In the genomic region with DNA sequence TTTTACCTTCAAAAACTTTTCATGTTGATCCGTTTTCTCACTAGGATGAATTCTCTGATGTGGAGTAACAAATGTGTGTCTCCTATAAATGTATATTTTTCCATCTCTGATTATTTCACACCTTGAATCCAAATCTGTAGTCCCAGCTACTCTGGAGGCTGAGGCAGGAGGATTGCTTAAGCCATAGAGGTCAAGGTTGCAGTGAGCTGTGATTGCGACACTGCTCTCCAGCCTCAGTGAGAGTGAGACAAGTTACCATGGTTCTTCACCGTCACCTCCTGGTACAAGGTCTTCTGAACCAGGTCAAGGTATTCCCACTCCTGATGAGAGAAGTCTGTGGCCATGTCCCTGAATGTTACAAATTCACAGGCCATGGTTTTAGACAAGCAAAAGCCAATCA, we compare ENCODE assay signal across 24 cellular contexts. TPM values are rescaled to one million over a fixed set of nuclear protein-coding genes. Genes with fewer than 3 reads are reported as not detected.
A peak's percentile ranks its signal among the peaks of the same experiment; 100 is the strongest.
DNase-seq lines count a peak whose midpoint lies in the region; ATAC-seq, FAIRE-seq and TF ChIP-seq lines count a peak whose summit lies in the region.
"Had no signal": no experiment of that assay in that cellular context is flagged by ENCODE, and none has a peak within 500 bp of the region (broad histone marks: within the 10 kb centered on the region; RNA-seq: fewer than 3 reads in every experiment).

No MANE protein-coding gene starts in this region.

- H3K23ac ChIP-seq in IMR-90 (ENCODE audit: low read depth, low read length) (no peak overlapping the region), H1 (ENCODE audit: insufficient read length) (no peak overlapping the region)

- no peaks in the 10 kb centered on the region for H3K23me2 ChIP-seq in H1 (ENCODE audit: low read depth, low read length)

- dilution Hi-C loops in IMR-90 (cut with HindIII; ENCODE audit: low sequenced_read_pairs, unreplicated experiment), result no loop called here

- 100% methylated on average over 2 of the region's 3 CpGs; no CpG with 5 or more reads in 1 of the 2 experiments for WGBS in IMR-90 (ENCODE audit: extremely low coverage in 2 of 2, insufficient read length in 1 of 2), 2 experiments
- 85% methylated on average over 3 of the region's 3 CpGs; no CpG with 5 or more reads in 1 of the 2 experiments for WGBS in H1 (ENCODE audit: extremely low coverage in 1 of 2, insufficient coverage in 1 of 2, insufficient read length in 1 of 2, insufficient replicate concordance in 2 of 2, low coverage in 1 of 2, low lambda C conversion rate in 2 of 2, missing lambda C conversion rate in 1 of 2), 2 experiments
- WGBS in upper lobe of left lung, 2 donors, result 94 to 98% methylated on average over 3 of the region's 3 CpGs

- peaks cover 3% of the 10 kb centered on the region for H3K9me1 ChIP-seq in IMR-90 (ENCODE audit: insufficient read depth, low read length)

- no peak overlapping the region for H2AK9ac ChIP-seq in IMR-90 (replicated peaks; ENCODE audit: low read depth, low read length, poor library complexity)

- TF ChIP-seq RAD21 in IMR-90 (IDR thresholded peaks at IDR 0.05; ENCODE audit: low read length), result no peak
- TF ChIP-seq RAD21 in H1 (IDR thresholded peaks at IDR 0.05 in 1 of 2, conservative IDR thresholded peaks at IDR 0.05 in 1 of 2; ENCODE audit: low read depth in 2 of 2, low read length in 2 of 2), result no peak

- H3K27me3 ChIP-seq in IMR-90 (ENCODE audit: control insufficient read depth, insufficient read depth, low read length), result no peaks in the 10 kb centered on the region
- H3K27me3 ChIP-seq in PC-3 (ENCODE audit: low read length), result no peaks in the 10 kb centered on the region
- H3K27me3 ChIP-seq in H1 (replicated peaks in 1 of 4; ENCODE audit: control insufficient read depth in 3 of 4, extremely low read depth in 1 of 4, insufficient read depth in 3 of 4, low read length in 3 of 4), result no peaks in the 10 kb centered on the region
- H3K27me3 ChIP-seq in upper lobe of left lung, result no peaks in the 10 kb centered on the region
- H3K27me3 ChIP-seq: BE2C; BLaER1 treated with 17β-estradiol and CSF1 and Interleukin-3, amounts not matched to agents 10 nM and 100 nM had no signal

- TF ChIP-seq CTCF in IMR-90 (conservative IDR thresholded peaks at IDR 0.05; ENCODE audit: low read depth, low read length), result no peak
- TF ChIP-seq CTCF in PC-3 (conservative IDR thresholded peaks at IDR 0.05; ENCODE audit: low read depth, low read length), result no peak
- TF ChIP-seq CTCF in H1 (IDR thresholded peaks at IDR 0.05; ENCODE audit: control extremely low read depth in 1 of 3, insufficient read depth in 1 of 3, low read depth in 1 of 3, low read length in 3 of 3), result no peak
- no peak for TF ChIP-seq CTCF in upper lobe of left lung (IDR thresholded peaks at IDR 0.05)

- H3K27ac Mint-ChIP-seq in activated CD4-positive, alpha-beta T cell treated with anti-CD3 and anti-CD28 coated beads, Interleukin-2, amount 10 ng/mL, durations not matched to agents 24 days and 14 days, result no peak overlapping the region
- H3K27ac Mint-ChIP-seq: CD4-positive, alpha-beta memory T cell; H9 had no signal

- ATAC-seq in IMR-90 (ENCODE audit: low read depth) (no peak), PC-3 (no peak), left colon (no peak), HG03135 (IDR thresholded peaks at IDR 0.05; ENCODE audit: unreplicated experiment) (no peak), upper lobe of left lung (ENCODE audit: low FRiP score in 2 of 2) (no peak)
- ATAC-seq: HCT116 had no signal

- no peaks in the 10 kb centered on the region for H3K9me3 Mint-ChIP-seq in activated CD4-positive, alpha-beta T cell treated with anti-CD3 and anti-CD28 coated beads, Interleukin-2, amount 10 ng/mL, durations not matched to agents 24 days and 14 days
- H3K9me3 Mint-ChIP-seq: CD4-positive, alpha-beta memory T cell; H9 had no signal

- no peak overlapping the region for H2BK12ac ChIP-seq in H1 (ENCODE audit: low read depth, low read length)

- TF ChIP-seq POLR2A in IMR-90 (IDR thresholded peaks at IDR 0.05; ENCODE audit: low read depth, low read length), result no peak
- TF ChIP-seq POLR2A in H1 (IDR thresholded peaks at IDR 0.05; ENCODE audit: control extremely low read depth in 1 of 2, low read depth in 2 of 2, low read length in 2 of 2), result no peak
- TF ChIP-seq POLR2A in upper lobe of left lung (IDR thresholded peaks at IDR 0.05), result no peak

- H3K14ac ChIP-seq in IMR-90 (replicated peaks; ENCODE audit: low read depth, low read length) (no peak overlapping the region), H1 (ENCODE audit: insufficient read length) (no peak overlapping the region)

- H3K4me1 Mint-ChIP-seq in activated CD4-positive, alpha-beta T cell treated with anti-CD3 and anti-CD28 coated beads, Interleukin-2, amount 10 ng/mL, durations not matched to agents 24 days and 14 days, result peaks cover 13% of the 10 kb centered on the region
- H3K4me1 Mint-ChIP-seq: H9 had no signal

- no peaks in the 10 kb centered on the region for H3K27me3 Mint-ChIP-seq in activated CD4-positive, alpha-beta T cell treated with anti-CD3 and anti-CD28 coated beads, Interleukin-2, amount 10 ng/mL, durations not matched to agents 24 days and 14 days
- H3K27me3 Mint-ChIP-seq: CD4-positive, alpha-beta memory T cell had no signal

- H3K4me2 ChIP-seq in IMR-90 (ENCODE audit: low read depth, low read length) (no peak overlapping the region), PC-3 (ENCODE audit: low read length) (peak overlapping the region; percentile 51), H1 (ENCODE audit: insufficient read depth in 1 of 2, low read depth in 2 of 2, low read length in 2 of 2) (no peak overlapping the region)
- H3K4me2 ChIP-seq: BLaER1 treated with 17β-estradiol and CSF1 and Interleukin-3, amounts not matched to agents 10 nM and 100 nM had no signal

- H2BK20ac ChIP-seq in IMR-90 (ENCODE audit: low read depth, low read length) (no peak overlapping the region), H1 (ENCODE audit: low read length) (no peak overlapping the region)

- BruUV-seq in IMR-90 (replicated peaks; lab: Mats Ljungman, UMichigan), result no TSS peak
- BruUV-seq in PC-3 (replicated peaks; lab: Mats Ljungman, UMichigan), result no TSS peak

- no peak overlapping the region for H3K4me3 Mint-ChIP-seq in activated CD4-positive, alpha-beta T cell treated with anti-CD3 and anti-CD28 coated beads, Interleukin-2, amount 10 ng/mL, durations not matched to agents 24 days and 14 days
- H3K4me3 Mint-ChIP-seq: CD4-positive, alpha-beta memory T cell; H9 had no signal

- H3K79me1 ChIP-seq in IMR-90 (ENCODE audit: low read depth in 1 of 2, low read length in 2 of 2) (peaks cover 0 to 4% of the 10 kb centered on the region in 2 experiments; a peak in 2 of 4 replicates), H1 (ENCODE audit: low read depth, low read length) (no peaks in the 10 kb centered on the region)

- H3K4me1 ChIP-seq in IMR-90 (ENCODE audit: control insufficient read depth, insufficient read depth, low read length) (no peaks in the 10 kb centered on the region), PC-3 (ENCODE audit: insufficient read depth, low read length) (peaks cover 33% of the 10 kb centered on the region), H1 (replicated peaks in 1 of 4; ENCODE audit: control insufficient read depth in 3 of 4, insufficient read depth in 4 of 4, low read length in 3 of 4) (no peaks in the 10 kb centered on the region), upper lobe of left lung (no peaks in the 10 kb centered on the region)
- H3K4me1 ChIP-seq: BE2C; BLaER1 treated with 17β-estradiol and CSF1 and Interleukin-3, amounts not matched to agents 10 nM and 100 nM had no signal

- POLR2A ChIA-PET in IMR-90 (lab: Charles Lee; ENCODE audit: unreplicated experiment) (no interaction called here), PC-3 (lab: Charles Lee; ENCODE audit: unreplicated experiment) (no interaction called here), H1 (lab: Charles Lee; ENCODE audit: partially characterized antibody) (no interaction called here)

- H2BK120ac ChIP-seq in IMR-90 (ENCODE audit: low read depth, low read length) (no peak overlapping the region), H1 (replicated peaks; ENCODE audit: low read depth, low read length) (no peak overlapping the region)

- peaks cover 14% of the 10 kb centered on the region for H3F3A ChIP-seq in PC-3 (ENCODE audit: low read length, unreplicated experiment)

- H4K91ac ChIP-seq in IMR-90 (ENCODE audit: insufficient read depth, low read depth, low read length), result no peak overlapping the region
- H4K91ac ChIP-seq in H1 (replicated peaks; ENCODE audit: insufficient read length, low read length), result no peak overlapping the region

- peak; percentile 37 for DNase-seq in activated CD4-positive, alpha-beta T cell treated with anti-CD3 and anti-CD28 coated beads, Interleukin-2, amount 10 ng/mL, durations not matched to agents 24 days and 14 days
- no peak for DNase-seq in activated CD4-positive, alpha-beta T cell treated with anti-CD3 and anti-CD28 coated beads, Interleukin-2, amount 50 U/mL, for 4 hours
- no peak for DNase-seq in IMR-90
- DNase-seq in PC-3, result no peak
- no peak for DNase-seq in H1 (ENCODE audit: low read depth in 1 of 2, low spot score in 2 of 2)
- no peak for DNase-seq in left colon
- no peak for DNase-seq in upper lobe of left lung
- DNase-seq: ACHN; AML-193; BE2C; Calu3; CD4-positive, alpha-beta memory T cell; COR-L47; DMS53; DMS79 treated with DMSO at 0.1 percent for 48 hours; GF-D8; GM23248; H9 had no signal

- no peak overlapping the region for H4K5ac ChIP-seq in IMR-90 (ENCODE audit: low read depth, low read length)
- H4K5ac ChIP-seq in H1 (ENCODE audit: insufficient read length, low read depth, low read length), result no peak overlapping the region

- no peak overlapping the region for H3K18ac ChIP-seq in IMR-90 (ENCODE audit: low read depth, low read length)
- H3K18ac ChIP-seq in H1 (ENCODE audit: extremely low read depth, low read length), result no peak overlapping the region

- TF ChIP-seq EP300 in H1 (IDR thresholded peaks at IDR 0.05; ENCODE audit: borderline replicate concordance in 1 of 2, low read depth in 2 of 2, low read length in 2 of 2) (no peak), upper lobe of left lung (IDR thresholded peaks at IDR 0.05) (no peak)

- CTCF ChIA-PET in IMR-90 (lab: Yijun Ruan, JAX) (no interaction called here), PC-3 (lab: Charles Lee) (no interaction called here), H1 (lab: Charles Lee; ENCODE audit: partially characterized antibody) (no interaction called here)

- H3K36me3 Mint-ChIP-seq in activated CD4-positive, alpha-beta T cell treated with anti-CD3 and anti-CD28 coated beads, Interleukin-2, amount 10 ng/mL, durations not matched to agents 24 days and 14 days (ENCODE audit: low read depth), result peaks cover 41% of the 10 kb centered on the region

- intact Hi-C loops in activated CD4-positive, alpha-beta T cell treated with anti-CD3 and anti-CD28 coated beads, Interleukin-2, amount 10 ng/mL, durations not matched to agents 24 days and 14 days (cut with micrococcal nuclease), result no loop called here
- intact Hi-C loops in IMR-90 (cut with micrococcal nuclease), result no loop called here
- intact Hi-C loops in PC-3 (cut with micrococcal nuclease), result loop anchor here (2.0 to 5.0 kb wide), 2 partner anchors 18 to 48 kb away; a partner anchor contains a TSS
- intact Hi-C loops in left colon (cut with DNase I, micrococcal nuclease), result no loop called here

- in situ Hi-C loops in IMR-90 (cut with MboI; ENCODE audit: low sequenced_read_pairs), result no loop called here

- no peak overlapping the region for H3K27ac ChIP-seq in IMR-90 (ENCODE audit: insufficient read depth, low read length)
- H3K27ac ChIP-seq in PC-3 (ENCODE audit: low read length), result peak overlapping the region; percentile 51
- no peak overlapping the region for H3K27ac ChIP-seq in H1 (ENCODE audit: low read depth, low read length)
- no peak overlapping the region for H3K27ac ChIP-seq in upper lobe of left lung
- H3K27ac ChIP-seq: 22Rv1; BLaER1 treated with 17β-estradiol and CSF1 and Interleukin-3, amounts not matched to agents 10 nM and 100 nM; GM23248 had no signal

- no peak overlapping the region for H3K9ac ChIP-seq in IMR-90 (ENCODE audit: low read depth, low read length)
- no peak overlapping the region for H3K9ac ChIP-seq in PC-3 (ENCODE audit: low read length)
- H3K9ac ChIP-seq in H1 (replicated peaks in 1 of 4; ENCODE audit: extremely low read depth in 1 of 4, low read depth in 3 of 4, low read length in 3 of 4), result no peak overlapping the region
- H3K9ac ChIP-seq: BLaER1 treated with 17β-estradiol and CSF1 and Interleukin-3, amounts not matched to agents 10 nM and 100 nM; GM23248 had no signal

- H3K4me3 ChIP-seq in IMR-90 (ENCODE audit: insufficient read depth, low read depth, low read length) (no peak overlapping the region), PC-3 (ENCODE audit: low read length) (no peak overlapping the region), H1 (ENCODE audit: extremely low read depth in 1 of 4, insufficient read depth in 2 of 4, low read depth in 3 of 4, low read length in 4 of 4) (no peak overlapping the region), upper lobe of left lung (no peak overlapping the region)
- H3K4me3 ChIP-seq: BLaER1 treated with 17β-estradiol and CSF1 and Interleukin-3, amounts not matched to agents 10 nM and 100 nM; GM23248 had no signal

- H3K36me3 ChIP-seq in IMR-90 (ENCODE audit: control insufficient read depth, insufficient read depth, low read length) (peaks cover 12% of the 10 kb centered on the region), PC-3 (ENCODE audit: low read depth, low read length) (peaks cover 12% of the 10 kb centered on the region; the same call in 1 of the 2 replicates), H1 (ENCODE audit: control insufficient read depth in 2 of 4, insufficient read depth in 4 of 4, low read length in 3 of 4) (peaks cover 7 to 61% (median 30%) of the 10 kb centered on the region in 4 experiments), upper lobe of left lung (peaks cover 0 to 51% (median 21%) of the 10 kb centered on the region in 4 donors)
- H3K36me3 ChIP-seq: BE2C had no signal

- H4K8ac ChIP-seq in IMR-90 (ENCODE audit: low read depth in 2 of 2, low read length in 2 of 2) (no peak overlapping the region), H1 (ENCODE audit: extremely low read depth, insufficient read depth, low read length) (no peak overlapping the region)

- H3K9me3 ChIP-seq in IMR-90 (ENCODE audit: control insufficient read depth, insufficient read depth, low read length) (no peaks in the 10 kb centered on the region), PC-3 (ENCODE audit: low read length) (no peaks in the 10 kb centered on the region), H1 (ENCODE audit: insufficient read depth in 2 of 2, low read depth in 1 of 2, low read length in 1 of 2) (no peaks in the 10 kb centered on the region), upper lobe of left lung (no peaks in the 10 kb centered on the region)
- H3K9me3 ChIP-seq: BE2C; BLaER1 treated with 17β-estradiol and CSF1 and Interleukin-3, amounts not matched to agents 10 nM and 100 nM had no signal

- no peak overlapping the region for H3K4ac ChIP-seq in IMR-90 (ENCODE audit: low read depth, low read length)
- H3K4ac ChIP-seq in H1 (replicated peaks; ENCODE audit: insufficient read length, low read depth, low read length), result no peak overlapping the region

- no peaks in the 10 kb centered on the region for H3K9me2 ChIP-seq in PC-3 (replicated peaks; ENCODE audit: low read length)

- H2BK5ac ChIP-seq in IMR-90 (ENCODE audit: low read depth, low read length, poor library complexity, severe bottlenecking) (no peak overlapping the region), H1 (ENCODE audit: low read depth, low read length) (no peak overlapping the region)

- no peak for FAIRE-seq in H1 (lab: Jason Lieb, UNC)
- FAIRE-seq: GM12891, GM18507 had no signal

- no peak overlapping the region for H2AFZ ChIP-seq in IMR-90 (replicated peaks; ENCODE audit: low read length, poor library complexity)
- no peak overlapping the region for H2AFZ ChIP-seq in PC-3 (ENCODE audit: low read length)
- no peak overlapping the region for H2AFZ ChIP-seq in H1 (ENCODE audit: low read length)
- H2AFZ ChIP-seq: GM23248 had no signal

- H4K20me1 ChIP-seq in IMR-90 (ENCODE audit: insufficient read depth, low read length) (no peaks in the 10 kb centered on the region), PC-3 (ENCODE audit: low read length) (no peaks in the 10 kb centered on the region), H1 (replicated peaks in 1 of 2; ENCODE audit: control insufficient read depth in 1 of 2, insufficient read depth in 2 of 2, low read length in 2 of 2) (peaks cover 0 to 3% of the 10 kb centered on the region in 2 experiments)
- H4K20me1 ChIP-seq: BLaER1 treated with 17β-estradiol and CSF1 and Interleukin-3, amounts not matched to agents 10 nM and 100 nM had no signal

- H3K56ac ChIP-seq in IMR-90 (ENCODE audit: extremely low read depth, insufficient read depth, low read length) (no peak overlapping the region), H1 (replicated peaks; ENCODE audit: insufficient read length, low read depth, low read length) (no peak overlapping the region)

- H3K79me2 ChIP-seq in PC-3 (ENCODE audit: low read length) (no peaks in the 10 kb centered on the region), H1 (ENCODE audit: control insufficient read depth in 1 of 2, insufficient read depth in 2 of 2, low read length in 2 of 2) (no peaks in the 10 kb centered on the region)

- H2AK5ac ChIP-seq in IMR-90 (ENCODE audit: low read depth, low read length) (no peak overlapping the region), H1 (ENCODE audit: low read depth, low read length) (no peak overlapping the region)

- no peak overlapping the region for H2BK15ac ChIP-seq in IMR-90 (ENCODE audit: low read depth, low read length)
- no peak overlapping the region for H2BK15ac ChIP-seq in H1 (ENCODE audit: low read length)

RNA-seq across cellular contexts. Expression of a gene that starts 15.1 kb away (rescaled TPM):
- total RNA-seq in activated CD4-positive, alpha-beta T cell treated with anti-CD3 and anti-CD28 coated beads, Interleukin-2, amount 10 ng/mL, durations not matched to agents 24 days and 14 days, result 25.9 and 28.0 TPM in 2 replicates
- 3.4 and 6.1 TPM in 2 replicates for total RNA-seq in IMR-90 (2012; rRNA removed)
- polyA plus RNA-seq in IMR-90 (2012; rRNA removed), result 2.3 and 2.8 TPM in 2 replicates
- 2.8 and 3.0 TPM in 2 replicates for polyA plus RNA-seq in IMR-90 (2012; cell fraction: cytosol; rRNA removed)
- polyA plus RNA-seq in IMR-90 (2012; cell fraction: nucleus; rRNA removed; ENCODE audit: low replicate concordance), result 4.0 and 4.2 TPM in 2 replicates
- total RNA-seq in PC-3 (2014; rRNA removed), result 12.7 TPM in 2 replicates
- total RNA-seq in H1 (2021; fragmentation: NEBNext Ultra II Directional; extraction: Animal tissue kit (Norgen Biotek cat#: 25700)), result 21.9 and 26.1 TPM in 2 replicates
- polyA plus RNA-seq in H1 (2011; rRNA removed), result 6.3 and 6.5 TPM in 2 replicates
- 10.0 TPM for polyA plus RNA-seq in H1 (2011; cell fraction: cytosol; rRNA removed)
- 8.7 TPM for polyA plus RNA-seq in H1 (2011; cell fraction: nucleus; rRNA removed)
- 8.0 to 14.4 TPM (median 11.8 TPM) in 4 replicates for polyA plus RNA-seq in H1 (2012, experiment 1 of 2)
- 1.5 TPM for polyA plus RNA-seq in H1 (2012, experiment 2 of 2)
- polyA plus RNA-seq in H1 (2013, experiment 1 of 2), result 26.4 TPM
- 28.5 TPM for polyA plus RNA-seq in H1 (2013, experiment 2 of 2)
- polyA minus RNA-seq in H1 (2011; rRNA and poly(A)+ RNA removed), result 8.5 and 13.7 TPM in 2 replicates
- 22.4 TPM for polyA minus RNA-seq in H1 (2011; cell fraction: cytosol; rRNA and poly(A)+ RNA removed)
- 11.0 TPM for polyA minus RNA-seq in H1 (2011; cell fraction: nucleus; rRNA and poly(A)+ RNA removed)
- total RNA-seq in left colon, result 10 to 100 TPM; 22.8 to 27.2 TPM
- total RNA-seq in upper lobe of left lung, result 10 to 100 TPM; 11.9 to 23.1 (median 17.5) TPM

RNA-seq across cellular contexts. Expression of a gene that starts 49.2 kb away (rescaled TPM):
- total RNA-seq in activated CD4-positive, alpha-beta T cell treated with anti-CD3 and anti-CD28 coated beads, Interleukin-2, amount 10 ng/mL, durations not matched to agents 24 days and 14 days, result 61.1 and 63.3 TPM in 2 replicates
- total RNA-seq in IMR-90 (2012; rRNA removed) (8.8 and 36.1 TPM in 2 replicates), PC-3 (2014; rRNA removed) (44.1 and 56.3 TPM in 2 replicates), left colon (10 to 100 TPM; 30.7 to 32.7 TPM), upper lobe of left lung (100 to 1,000 TPM in 2 of 6 donors, 10 to 100 TPM in 4; 32.7 to 120 (median 55.0) TPM)
- polyA plus RNA-seq in IMR-90 (2012; rRNA removed) (41.5 and 48.3 TPM in 2 replicates), H1 (2011; rRNA removed) (10.9 and 11.1 TPM in 2 replicates)
- polyA plus RNA-seq in IMR-90 (2012; cell fraction: cytosol; rRNA removed), result 7.2 and 8.6 TPM in 2 replicates
- polyA plus RNA-seq in IMR-90 (2012; cell fraction: nucleus; rRNA removed; ENCODE audit: low replicate concordance), result 3.1 and 16.7 TPM in 2 replicates
- total RNA-seq in H1 (2021; fragmentation: NEBNext Ultra II Directional; extraction: Animal tissue kit (Norgen Biotek cat#: 25700)), result 40.5 and 40.9 TPM in 2 replicates
- 32.4 TPM for polyA plus RNA-seq in H1 (2011; cell fraction: cytosol; rRNA removed)
- polyA plus RNA-seq in H1 (2011; cell fraction: nucleus; rRNA removed), result 9.9 TPM
- polyA plus RNA-seq in H1 (2012, experiment 1 of 2), result 21.3 to 27.0 TPM (median 25.1 TPM) in 4 replicates
- polyA plus RNA-seq in H1 (2012, experiment 2 of 2), result 9.6 TPM
- 64.9 TPM for polyA plus RNA-seq in H1 (2013, experiment 1 of 2)
- polyA plus RNA-seq in H1 (2013, experiment 2 of 2), result 62.4 TPM
- polyA minus RNA-seq in H1 (2011; rRNA and poly(A)+ RNA removed), result 3.0 and 4.4 TPM in 2 replicates
- polyA minus RNA-seq in H1 (2011; cell fraction: cytosol; rRNA and poly(A)+ RNA removed), result 12.2 TPM
- polyA minus RNA-seq in H1 (2011; cell fraction: nucleus; rRNA and poly(A)+ RNA removed), result 11.6 TPM
